Comparison of ENCODE assay signal across 17 cellular contexts in genomic region chr5:160064979-160065619, GRCh38. TPM values are rescaled to one million over a fixed set of nuclear protein-coding genes. Genes with fewer than 3 reads are reported as not detected.
DNase-seq lines count a peak whose midpoint lies in the region; ATAC-seq, FAIRE-seq and TF ChIP-seq lines count a peak whose summit lies in the region.
"Had no signal": no experiment of that assay in that cellular context is flagged by ENCODE, and none has a peak within 500 bp of the region (broad histone marks: within the 10 kb centered on the region; RNA-seq: fewer than 3 reads in every experiment).

No MANE protein-coding gene starts in this region.

- no peaks in the 10 kb centered on the region for H4K20me1 ChIP-seq in HepG2 (ENCODE audit: insufficient read depth, low read length)

- H3K27me3 ChIP-seq in body of pancreas (no peaks in the 10 kb centered on the region), HepG2 (ENCODE audit: control insufficient read depth in 1 of 2, insufficient read depth in 2 of 2, low read length in 2 of 2) (no peaks in the 10 kb centered on the region)

- TF ChIP-seq EP300 in HepG2 (IDR thresholded peaks at IDR 0.05; ENCODE audit: low read depth in 2 of 2, low read length in 2 of 2) (no peak), HepG2 (CRISPR knock-in tag; IDR thresholded peaks at IDR 0.05; ENCODE audit: borderline replicate concordance) (no peak)

- in situ Hi-C loops in HepG2 (cut with HindIII; ENCODE audit: extremely low pct_ligation_motif_present, low pct_unique_long_range_greater_than_20kb) = no loop called here

- H3K4me1 ChIP-seq in body of pancreas (peaks cover 36% of the 10 kb centered on the region), HepG2 (ENCODE audit: insufficient read depth, low read length) (no peaks in the 10 kb centered on the region)
- H3K4me1 ChIP-seq: psoas muscle had no signal

- no peaks in the 10 kb centered on the region for H3K9me3 ChIP-seq in body of pancreas
- H3K9me3 ChIP-seq in HepG2 (ENCODE audit: low read length) = no peaks in the 10 kb centered on the region
- H3K9me3 ChIP-seq: psoas muscle had no signal

- WGBS in body of pancreas, 2 donors = 19 to 35% methylated on average over 7 to 10 of the region's 10 CpGs
- 94% methylated on average over 10 of the region's 10 CpGs for WGBS in HepG2 (ENCODE audit: low lambda C conversion rate)

- TF ChIP-seq CTCF in body of pancreas (IDR thresholded peaks at IDR 0.05) = no peak
- no peak for TF ChIP-seq CTCF in HepG2 (CRISPR knock-in tag; IDR thresholded peaks at IDR 0.05)

- intact Hi-C loops in Right ventricle myocardium superior (cut with DNase I) = no loop called here
- intact Hi-C loops in left ventricle myocardium superior (cut with micrococcal nuclease) = no loop called here
- intact Hi-C loops in body of pancreas (cut with DNase I) = no loop called here
- intact Hi-C loops in HepG2 (cut with micrococcal nuclease; ENCODE audit: unreplicated experiment) = no loop called here

- no peaks in the 10 kb centered on the region for H3K79me2 ChIP-seq in HepG2 (ENCODE audit: insufficient read depth, low read length)

- H2AFZ ChIP-seq in HepG2 (ENCODE audit: low read length) = no peak overlapping the region

- DNase-seq in Right ventricle myocardium superior = no peak
- DNase-seq in left ventricle myocardium superior = no peak
- DNase-seq in body of pancreas = peak; percentile 81 to 91 (median 84)
- DNase-seq in HepG2 (ENCODE audit: low spot score) = no peak
- peak; percentile 86 for DNase-seq in ureter (ENCODE audit: low spot score)
- DNase-seq: activated T-cell treated with anti-CD3 and anti-CD28 coated beads, Interleukin-2, amount 50 U/mL, for 48 hours; DMS79 treated with DMSO at 0.1 percent for 48 hours; mesenchymal stem cell; NCI-H1092 treated with DMSO at 0.1 percent for 48 hours; psoas muscle; stimulated activated CD4-positive, alpha-beta T cell treated with anti-CD3 and anti-CD28 coated beads, Interleukin-4, amount 100 ng/mL, for 24 hours; stimulated activated naive CD4-positive, alpha-beta T cell had no signal

- no peak for TF ChIP-seq RAD21 in HepG2 (CRISPR knock-in tag; IDR thresholded peaks at IDR 0.05)

- POLR2A ChIA-PET in HepG2 (lab: Yijun Ruan, JAX) = no interaction called here

- TSS peak; percentile 52 for BruUV-seq in HepG2 (replicated peaks; lab: Mats Ljungman, UMichigan)

- CTCF ChIA-PET in HepG2 (lab: Yijun Ruan, JAX; ENCODE audit: low intra/inter-chr PET ratio, low total read pairs) = no interaction called here

- no peaks in the 10 kb centered on the region for H3K36me3 ChIP-seq in body of pancreas (replicated peaks in 1 of 2; ENCODE audit: insufficient read depth in 1 of 2, low read depth in 2 of 2)
- H3K36me3 ChIP-seq in HepG2 (replicated peaks in 1 of 2; ENCODE audit: control insufficient read depth in 1 of 2, insufficient read depth in 2 of 2, low read length in 2 of 2) = peaks cover 13 to 39% of the 10 kb centered on the region in 2 experiments; a peak in 4 of 5 replicates

- no peak for FAIRE-seq in HepG2 (lab: Jason Lieb, UNC)
- FAIRE-seq: GM12891 had no signal

- no peak overlapping the region for H3K4me2 ChIP-seq in HepG2 (ENCODE audit: low read depth, low read length)

- H3K27ac ChIP-seq in body of pancreas = peak overlapping the region; percentile 67 to 86 (median 80)
- H3K27ac ChIP-seq in HepG2 (ENCODE audit: extremely low read length, insufficient read depth, low read length) = no peak overlapping the region
- H3K27ac ChIP-seq: psoas muscle, SK-N-MC had no signal

- peak in 2 of 3 donors; percentile 20 to 24 for TF ChIP-seq POLR2A in body of pancreas (IDR thresholded peaks at IDR 0.05)
- TF ChIP-seq POLR2A in HepG2 (IDR thresholded peaks at IDR 0.05; ENCODE audit: insufficient read depth in 1 of 2, low read depth in 2 of 2, low read length in 2 of 2) = no peak

- H3K4me3 ChIP-seq in body of pancreas (no peak overlapping the region), HepG2 (replicated peaks in 1 of 3; ENCODE audit: insufficient read depth in 1 of 3, low read depth in 2 of 3, low read length in 3 of 3) (no peak overlapping the region)
- H3K4me3 ChIP-seq: psoas muscle, SK-N-MC had no signal

- ATAC-seq in Right ventricle myocardium superior (ENCODE audit: poor library complexity) (peak; percentile 10), left ventricle myocardium superior (no peak), body of pancreas (peak; percentile 84), HepG2 (no peak), GM21447 (IDR thresholded peaks at IDR 0.05; ENCODE audit: unreplicated experiment) (no peak), HG02970 (IDR thresholded peaks at IDR 0.05; ENCODE audit: low FRiP score, unreplicated experiment) (no peak)
- ATAC-seq in activated CD4-positive, CD25-positive, alpha-beta regulatory T cell treated with anti-CD3 and anti-CD28 coated beads, Interleukin-2, amount 50 U/mL, for 24 hours = no peak
- ATAC-seq: psoas muscle had no signal

- H3K9ac ChIP-seq in HepG2 (ENCODE audit: insufficient read depth, low read depth, low read length) = no peak overlapping the region

TF ChIP-seq in HepG2, 621 proteins besides CTCF, POLR2A, EP300 and RAD21:
- TF ChIP-seq TERF1 (CRISPR knock-in tag; IDR thresholded peaks at IDR 0.05) (no peak), RBM22 (optimal IDR thresholded peaks at IDR 0.05; ENCODE audit: low read length) (peak; percentile 47), TRIM24 (CRISPR knock-in tag; IDR thresholded peaks at IDR 0.05) (no peak)

RNA-seq across cellular contexts. Expression of gene PWWP2A, which starts 54.2 kb away (rescaled TPM):
- total RNA-seq in Right ventricle myocardium superior (8.8 TPM), left ventricle myocardium superior (11.4 TPM), body of pancreas (10 to 100 TPM; 27.0 to 75.5 TPM), HepG2 (2016; rRNA removed; fragmentation: Illumina TruSeq; extraction: Trizol) (16.9 and 23.9 TPM in 2 replicates), ureter (34.7 TPM)
- 6.1 and 9.3 TPM in 2 replicates for total RNA-seq in HepG2 (2016; cell fraction: cytosol; rRNA removed; fragmentation: Illumina TruSeq; extraction: Trizol; ENCODE audit: low read depth)
- 17.5 and 18.4 TPM in 2 replicates for total RNA-seq in HepG2 (2016; cell fraction: insoluble cytoplasmic fraction; rRNA removed; fragmentation: Illumina TruSeq; extraction: Trizol)
- 8.8 and 11.2 TPM in 2 replicates for total RNA-seq in HepG2 (2016; cell fraction: membrane; rRNA removed; fragmentation: Illumina TruSeq; extraction: Trizol)
- total RNA-seq in HepG2 (2016; cell fraction: nucleus; rRNA removed; fragmentation: Illumina TruSeq; extraction: Trizol) = 15.6 and 18.9 TPM in 2 replicates
- 5.0 and 7.3 TPM in 2 replicates for polyA plus RNA-seq in HepG2 (2011; rRNA removed)
- polyA plus RNA-seq in HepG2 (2011; cell fraction: cytosol; rRNA removed) = 3.7 and 4.1 TPM in 2 replicates
- 4.2 and 5.2 TPM in 2 replicates for polyA plus RNA-seq in HepG2 (2011; cell fraction: nucleus; rRNA removed)
- polyA plus RNA-seq in HepG2 (2012) = 7.9 and 8.8 TPM in 2 replicates
- polyA plus RNA-seq in HepG2 (2016; cell fraction: cytosol; fragmentation: Illumina TruSeq; extraction: Trizol; ENCODE audit: low read depth) = 0.55 and 0.70 TPM in 2 replicates
- 16.1 and 17.0 TPM in 2 replicates for polyA plus RNA-seq in HepG2 (2016; cell fraction: insoluble cytoplasmic fraction; fragmentation: Illumina TruSeq; extraction: Trizol; ENCODE audit: low read depth)
- polyA plus RNA-seq in HepG2 (2016; cell fraction: membrane; fragmentation: Illumina TruSeq; extraction: Trizol; ENCODE audit: low read depth) = 2.7 and 2.9 TPM in 2 replicates
- polyA plus RNA-seq in HepG2 (2016; cell fraction: nucleus; fragmentation: Illumina TruSeq; extraction: Trizol; ENCODE audit: insufficient read depth, low read depth) = 21.8 and 26.9 TPM in 2 replicates
- 8.6 and 19.9 TPM in 2 replicates for polyA minus RNA-seq in HepG2 (2011; rRNA and poly(A)+ RNA removed; ENCODE audit: low replicate concordance)
- 4.2 and 6.6 TPM in 2 replicates for polyA minus RNA-seq in HepG2 (2011; cell fraction: cytosol; rRNA and poly(A)+ RNA removed)
- polyA minus RNA-seq in HepG2 (2011; cell fraction: nucleus; rRNA and poly(A)+ RNA removed) = 8.5 and 11.8 TPM in 2 replicates

RNA-seq across cellular contexts. Expression of gene TTC1, which starts 56.2 kb away (rescaled TPM):
- total RNA-seq in Right ventricle myocardium superior = 108 TPM
- 118 TPM for total RNA-seq in left ventricle myocardium superior
- 10 to 100 TPM; 11.2 to 26.4 TPM for total RNA-seq in body of pancreas
- total RNA-seq in HepG2 (2016; rRNA removed; fragmentation: Illumina TruSeq; extraction: Trizol) = 72.1 and 104 TPM in 2 replicates
- total RNA-seq in HepG2 (2016; cell fraction: cytosol; rRNA removed; fragmentation: Illumina TruSeq; extraction: Trizol; ENCODE audit: low read depth) = 19.3 and 21.9 TPM in 2 replicates
- total RNA-seq in HepG2 (2016; cell fraction: insoluble cytoplasmic fraction; rRNA removed; fragmentation: Illumina TruSeq; extraction: Trizol) = 69.2 and 107 TPM in 2 replicates
- 24.6 and 25.7 TPM in 2 replicates for total RNA-seq in HepG2 (2016; cell fraction: membrane; rRNA removed; fragmentation: Illumina TruSeq; extraction: Trizol)
- total RNA-seq in HepG2 (2016; cell fraction: nucleus; rRNA removed; fragmentation: Illumina TruSeq; extraction: Trizol) = 28.3 and 31.8 TPM in 2 replicates
- polyA plus RNA-seq in HepG2 (2011; rRNA removed) = 15.2 and 16.1 TPM in 2 replicates
- polyA plus RNA-seq in HepG2 (2011; cell fraction: cytosol; rRNA removed) = 10.5 and 13.3 TPM in 2 replicates
- 6.2 and 8.3 TPM in 2 replicates for polyA plus RNA-seq in HepG2 (2011; cell fraction: nucleus; rRNA removed)
- 23.2 and 26.0 TPM in 2 replicates for polyA plus RNA-seq in HepG2 (2012)
- 10.3 TPM in 2 replicates for polyA plus RNA-seq in HepG2 (2016; cell fraction: cytosol; fragmentation: Illumina TruSeq; extraction: Trizol; ENCODE audit: low read depth)
- polyA plus RNA-seq in HepG2 (2016; cell fraction: insoluble cytoplasmic fraction; fragmentation: Illumina TruSeq; extraction: Trizol; ENCODE audit: low read depth) = 106 and 107 TPM in 2 replicates
- polyA plus RNA-seq in HepG2 (2016; cell fraction: membrane; fragmentation: Illumina TruSeq; extraction: Trizol; ENCODE audit: low read depth) = 15.9 and 17.3 TPM in 2 replicates
- polyA plus RNA-seq in HepG2 (2016; cell fraction: nucleus; fragmentation: Illumina TruSeq; extraction: Trizol; ENCODE audit: insufficient read depth, low read depth) = 37.7 and 41.1 TPM in 2 replicates
- 16.7 and 45.6 TPM in 2 replicates for polyA minus RNA-seq in HepG2 (2011; rRNA and poly(A)+ RNA removed; ENCODE audit: low replicate concordance)
- 8.1 and 9.6 TPM in 2 replicates for polyA minus RNA-seq in HepG2 (2011; cell fraction: cytosol; rRNA and poly(A)+ RNA removed)
- 15.7 and 18.4 TPM in 2 replicates for polyA minus RNA-seq in HepG2 (2011; cell fraction: nucleus; rRNA and poly(A)+ RNA removed)
- total RNA-seq in ureter = 38.0 TPM

Comparison
In these comparisons a context has a peak if more than half of its experiments do, and no peak if none do; other contexts are left out.
1. ATAC-seq: peak in Right ventricle myocardium superior (single experiment) and body of pancreas (single experiment); none in left ventricle myocardium superior (single experiment), HepG2 (single experiment), GM21447 (single experiment), HG02970 (single experiment) and activated CD4-positive, CD25-positive, alpha-beta regulatory T cell treated with anti-CD3 and anti-CD28 coated beads, Interleukin-2, amount 50 U/mL, for 24 hours (0 of 2).
2. DNase-seq: peak in body of pancreas (4 of 4) and ureter (single experiment); none in Right ventricle myocardium superior (single experiment), left ventricle myocardium superior (single experiment) and HepG2 (single experiment).
3. POLR2A ChIP-seq: peak in body of pancreas (2 of 3); none in HepG2 (0 of 2).